Comparison of ENCODE assay signal across 8 cellular contexts in the genomic region with DNA sequence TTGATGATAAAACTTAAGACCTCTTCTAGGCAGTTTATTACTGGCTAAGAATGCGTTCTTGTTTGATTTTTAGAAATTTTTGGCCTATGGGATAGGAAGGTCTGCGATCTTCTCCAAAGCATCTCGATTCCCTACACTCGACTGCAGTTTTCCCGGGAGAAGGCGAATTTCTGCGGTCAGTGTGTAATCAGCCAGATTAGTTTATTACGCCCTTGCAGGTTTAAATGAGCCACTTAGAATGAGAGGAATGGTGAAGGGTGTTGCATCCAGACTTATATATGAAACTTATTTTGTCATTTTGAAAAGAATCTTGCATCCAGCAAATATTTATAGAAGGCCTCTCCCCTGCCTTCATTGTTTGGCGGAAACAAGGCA. TPM values are rescaled to one million over a fixed set of nuclear protein-coding genes. Genes with fewer than 3 reads are reported as not detected.
DNase-seq lines count a peak whose midpoint lies in the region; ATAC-seq, FAIRE-seq and TF ChIP-seq lines count a peak whose summit lies in the region.

No MANE protein-coding gene starts in this region.

- H3K4me1 ChIP-seq in A549 (peaks cover 52% of the 10 kb centered on the region), mucosa of rectum (ENCODE audit: control insufficient read depth in 2 of 2, insufficient read depth in 2 of 2, low read length in 2 of 2) (peaks cover 5 to 12% of the 10 kb centered on the region in 2 donors)

- H3K4me3 ChIP-seq in A549 (peak overlapping the region; percentile 69), HL-60 (replicated peaks; ENCODE audit: insufficient read depth, low read length) (peak overlapping the region; percentile 59), cardiac fibroblast (replicated peaks in 1 of 2; ENCODE audit: low read depth in 2 of 2, low read length in 2 of 2) (peak overlapping the region; percentile 73 to 74), mucosa of rectum (ENCODE audit: low read length in 2 of 2) (peak overlapping the region; percentile 85 to 87)

- no peak for TF ChIP-seq CTCF in A549 (IDR thresholded peaks at IDR 0.05)
- TF ChIP-seq CTCF in HL-60 (IDR thresholded peaks at IDR 0.05; ENCODE audit: insufficient read depth, low read length), result no peak
- TF ChIP-seq CTCF in cardiac fibroblast (IDR thresholded peaks at IDR 0.05; ENCODE audit: low read depth, low read length), result no peak

- peak overlapping the region; percentile 87 to 95 for H3K27ac ChIP-seq in A549
- peak overlapping the region; percentile 89 for H3K27ac ChIP-seq in HL-60 (replicated peaks)
- peak overlapping the region; percentile 72 to 82 for H3K27ac ChIP-seq in mucosa of rectum (ENCODE audit: low read depth in 2 of 2, low read length in 2 of 2)

- no peak for FAIRE-seq in A549 (lab: Jason Lieb, UNC)
- no peak for FAIRE-seq in RCC 7860 (lab: Jason Lieb, UNC)

- POLR2A ChIA-PET in A549 (lab: Yijun Ruan, JAX), result interaction anchor here (1.5 kb wide), 1 partner anchor 321 kb away, joined by 3 read pairs; no protein-coding TSS in a partner anchor

- ATAC-seq in A549, result no peak
- ATAC-seq in HG02610 (IDR thresholded peaks at IDR 0.05; ENCODE audit: unreplicated experiment), result no peak

- no peak for TF ChIP-seq RAD21 in A549 (conservative IDR thresholded peaks at IDR 0.05 in 1 of 2, IDR thresholded peaks at IDR 0.05 in 1 of 2)

- WGBS in A549 (ENCODE audit: missing lambda C conversion rate), result 9% methylated on average over 9 of the region's 9 CpGs

- DNase-seq in A549 (ENCODE audit: low read depth in 1 of 2, low spot score in 1 of 2) (no peak), HL-60 (ENCODE audit: low read depth in 1 of 2, low spot score in 1 of 2) (no peak), cardiac fibroblast (ENCODE audit: low read depth in 2 of 2) (peak in 1 of 2 donors; percentile 6), iPS-NIHi11 (ENCODE audit: low spot score) (no peak), HuH-7.5 (ENCODE audit: low spot score) (no peak), RCC 7860 (ENCODE audit: low spot score) (no peak)

- TF ChIP-seq POLR2A in A549 (IDR thresholded peaks at IDR 0.05; ENCODE audit: low read length), result no peak

- no peaks in the 10 kb centered on the region for H3K9me3 ChIP-seq in A549
- no peaks in the 10 kb centered on the region for H3K9me3 ChIP-seq in mucosa of rectum (ENCODE audit: control insufficient read depth in 2 of 2, low read length in 2 of 2)

- CTCF ChIA-PET in A549 (lab: Yijun Ruan, JAX), result interaction anchor here (0.7 to 3.3 kb wide), 5 partner anchors 10 to 477 kb away, joined by 3 to 18 read pairs (median 3); no protein-coding TSS in a partner anchor

- H3K27me3 ChIP-seq in HL-60 (ENCODE audit: insufficient read depth, poor library complexity, severe bottlenecking) (no peaks in the 10 kb centered on the region), mucosa of rectum (ENCODE audit: control insufficient read depth in 2 of 2, insufficient read depth in 2 of 2, low read length in 2 of 2) (no peaks in the 10 kb centered on the region)

- peak overlapping the region; percentile 71 to 76 for H3K9ac ChIP-seq in mucosa of rectum (ENCODE audit: low read depth in 1 of 2, low read length in 2 of 2)

- TF ChIP-seq EP300 in A549 (IDR thresholded peaks at IDR 0.05), result no peak

- H3K4me2 ChIP-seq in A549, result peak overlapping the region; percentile 85

- peaks cover 1 to 4% of the 10 kb centered on the region in 2 donors for H3K36me3 ChIP-seq in mucosa of rectum (ENCODE audit: control insufficient read depth in 2 of 2, insufficient read depth in 2 of 2, low read length in 2 of 2)

TF ChIP-seq in A549, 52 proteins besides CTCF, POLR2A, EP300 and RAD21:
- TF ChIP-seq SMC3 (IDR thresholded peaks at IDR 0.05) (no peak), POLR2AphosphoS2 (conservative IDR thresholded peaks at IDR 0.05; ENCODE audit: low read length) (no peak), FOSB (CRISPR knock-in tag; IDR thresholded peaks at IDR 0.05) (no peak), RNF2 (IDR thresholded peaks at IDR 0.05; ENCODE audit: borderline replicate concordance, low read depth) (no peak), FOSL2 (IDR thresholded peaks at IDR 0.05) (no peak), FOSL2 (CRISPR knock-in tag; IDR thresholded peaks at IDR 0.05) (no peak), HOXA7 (CRISPR knock-in tag; IDR thresholded peaks at IDR 0.05) (no peak), PHF8 (IDR thresholded peaks at IDR 0.05; ENCODE audit: borderline replicate concordance, low read depth) (no peak), CEBPB (IDR thresholded peaks at IDR 0.05) (no peak)
- TF ChIP-seq, protein P1, sequence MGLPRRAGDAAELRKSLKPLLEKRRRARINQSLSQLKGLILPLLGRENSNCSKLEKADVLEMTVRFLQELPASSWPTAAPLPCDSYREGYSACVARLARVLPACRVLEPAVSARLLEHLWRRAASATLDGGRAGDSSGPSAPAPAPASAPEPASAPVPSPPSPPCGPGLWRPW (IDR thresholded peaks at IDR 0.05), result no peak

RNA-seq across cellular contexts. Expression of a gene that starts 1.2 kb away (rescaled TPM):
- polyA plus RNA-seq in A549 (2011; rRNA removed) (2.4 and 4.1 TPM in 2 replicates), A549 (2017; fragmentation: RNase III; extraction: RNeasy Plus Mini Kit Qiagen cat#74134 plus additional on column Dnase treatment) (35.4 to 47.5 TPM (median 35.6 TPM) in 3 replicates)
- 0.91 and 0.95 TPM in 2 replicates for polyA plus RNA-seq in A549 (2012; cell fraction: cytosol; rRNA removed)
- polyA plus RNA-seq in A549 (2012; cell fraction: nucleus; rRNA removed), result 2.8 TPM in 2 replicates
- 10.2 and 19.3 TPM in 2 replicates for polyA minus RNA-seq in A549 (2011; rRNA and poly(A)+ RNA removed)
